14 cellular contexts compared by ENCODE assay signal in genomic region chr2:147806846-147807245, GRCh38. TPM values are rescaled to one million over a fixed set of nuclear protein-coding genes. Genes with fewer than 3 reads are reported as not detected.
DNase-seq lines count a peak whose midpoint lies in the region; ATAC-seq and TF ChIP-seq lines count a peak whose summit lies in the region.
"Had no signal": no experiment of that assay in that cellular context is flagged by ENCODE, and none has a peak within 500 bp of the region (broad histone marks: within the 10 kb centered on the region; RNA-seq: fewer than 3 reads in every experiment).

No MANE protein-coding gene starts in this region.

- H3K4me1 ChIP-seq in GM23338 (ENCODE audit: insufficient read depth) = no peaks in the 10 kb centered on the region
- peaks cover 16% of the 10 kb centered on the region for H3K4me1 ChIP-seq in PC-3 (ENCODE audit: insufficient read depth, low read length)
- H3K4me1 ChIP-seq in smooth muscle cell (ENCODE audit: low read depth) = no peaks in the 10 kb centered on the region
- no peaks in the 10 kb centered on the region for H3K4me1 ChIP-seq in H9 (ENCODE audit: insufficient read depth, low read length)
- H3K4me1 ChIP-seq in Peyer's patch = no peaks in the 10 kb centered on the region
- H3K4me1 ChIP-seq: BLaER1 had no signal

- no peak overlapping the region for H2BK15ac ChIP-seq in H9 (ENCODE audit: low read depth, low read length)

- H2AFZ ChIP-seq in GM23338 = no peak overlapping the region
- no peak overlapping the region for H2AFZ ChIP-seq in PC-3 (ENCODE audit: low read length)
- no peak overlapping the region for H2AFZ ChIP-seq in smooth muscle cell (ENCODE audit: low read depth)
- no peak overlapping the region for H2AFZ ChIP-seq in H9 (ENCODE audit: low read length)

- no peaks in the 10 kb centered on the region for H3K23me2 ChIP-seq in H9 (ENCODE audit: insufficient read length, low read depth, low read length, poor library complexity, severe bottlenecking)

- CTCF ChIA-PET in PC-3 (lab: Charles Lee) = no interaction called here

- no peak overlapping the region for H3T11ph ChIP-seq in H9 (ENCODE audit: low read length)

- H3K4me1 Mint-ChIP-seq in GM23338 (no peaks in the 10 kb centered on the region), H9 (peaks cover 2 to 5% of the 10 kb centered on the region in 2 experiments; a peak in 3 of 4 replicates)
- no peaks in the 10 kb centered on the region for H3K4me1 Mint-ChIP-seq in stimulated activated effector memory CD8-positive, alpha-beta T cell treated with anti-CD3 and anti-CD28 coated beads, Interleukin-12 subunit alpha, Interleukin-12 subunit beta, amount 100 ng/mL, for 72 hours
- H3K4me1 Mint-ChIP-seq: IgD-negative memory B cell had no signal

- no peak overlapping the region for H3K4me2 ChIP-seq in GM23338
- H3K4me2 ChIP-seq in PC-3 (ENCODE audit: low read length) = no peak overlapping the region
- H3K4me2 ChIP-seq in smooth muscle cell = no peak overlapping the region
- H3K4me2 ChIP-seq in H9 (ENCODE audit: insufficient read depth, insufficient read length, low read length) = no peak overlapping the region
- H3K4me2 ChIP-seq: BLaER1 had no signal

- no peaks in the 10 kb centered on the region for H3K9me3 ChIP-seq in PC-3 (ENCODE audit: low read length)
- H3K9me3 ChIP-seq in smooth muscle cell (replicated peaks; ENCODE audit: low read depth) = no peaks in the 10 kb centered on the region
- no peaks in the 10 kb centered on the region for H3K9me3 ChIP-seq in H9 (ENCODE audit: control insufficient read depth, low read depth, low read length)
- no peaks in the 10 kb centered on the region for H3K9me3 ChIP-seq in Peyer's patch
- H3K9me3 ChIP-seq: BLaER1 had no signal

- no peaks in the 10 kb centered on the region for H4K20me1 ChIP-seq in GM23338 (replicated peaks; ENCODE audit: insufficient read depth)
- no peaks in the 10 kb centered on the region for H4K20me1 ChIP-seq in PC-3 (ENCODE audit: low read length)
- no peaks in the 10 kb centered on the region for H4K20me1 ChIP-seq in smooth muscle cell (ENCODE audit: low read depth)
- no peaks in the 10 kb centered on the region for H4K20me1 ChIP-seq in H9 (ENCODE audit: control insufficient read depth, insufficient read depth, insufficient read length)
- H4K20me1 ChIP-seq: BLaER1 had no signal

- no peak overlapping the region for H2AK5ac ChIP-seq in H9 (ENCODE audit: insufficient read length, low read length)

- H3K27me3 Mint-ChIP-seq in GM23338 (ENCODE audit: insufficient read depth, low read depth, poor library complexity) = no peaks in the 10 kb centered on the region
- no peaks in the 10 kb centered on the region for H3K27me3 Mint-ChIP-seq in H9 (ENCODE audit: low read depth)

- H3K27ac Mint-ChIP-seq in GM23338 = no peak overlapping the region
- no peak overlapping the region for H3K27ac Mint-ChIP-seq in stimulated activated effector memory CD8-positive, alpha-beta T cell treated with anti-CD3 and anti-CD28 coated beads, Interleukin-12 subunit alpha, Interleukin-12 subunit beta, amount 100 ng/mL, for 72 hours
- no peak overlapping the region for H3K27ac Mint-ChIP-seq in H9
- H3K27ac Mint-ChIP-seq: IgD-negative memory B cell had no signal

- POLR2A ChIA-PET in PC-3 (lab: Charles Lee; ENCODE audit: unreplicated experiment) = no interaction called here

- H3K4me3 Mint-ChIP-seq in GM23338 (no peak overlapping the region), H9 (no peak overlapping the region)
- H3K4me3 Mint-ChIP-seq in stimulated activated effector memory CD8-positive, alpha-beta T cell treated with anti-CD3 and anti-CD28 coated beads, Interleukin-12 subunit alpha, Interleukin-12 subunit beta, amount 100 ng/mL, for 72 hours = no peak overlapping the region
- H3K4me3 Mint-ChIP-seq: IgD-negative memory B cell had no signal

- no peak overlapping the region for H3K18ac ChIP-seq in H9 (ENCODE audit: insufficient read length, low read depth, low read length)

- no peak for TF ChIP-seq POLR2A in Peyer's patch (IDR thresholded peaks at IDR 0.05)

- intact Hi-C loops in PC-3 (cut with micrococcal nuclease) = no loop called here

- H2BK5ac ChIP-seq in H9 (ENCODE audit: insufficient read length, low read length) = no peak overlapping the region

- H3K4me3 ChIP-seq in GM23338 = no peak overlapping the region
- H3K4me3 ChIP-seq in PC-3 (ENCODE audit: low read length) = no peak overlapping the region
- no peak overlapping the region for H3K4me3 ChIP-seq in smooth muscle cell
- no peak overlapping the region for H3K4me3 ChIP-seq in Peyer's patch
- H3K4me3 ChIP-seq: BLaER1 had no signal

- no peaks in the 10 kb centered on the region for H3K36me3 ChIP-seq in GM23338 (ENCODE audit: insufficient read depth)
- no peaks in the 10 kb centered on the region for H3K36me3 ChIP-seq in PC-3 (ENCODE audit: low read depth, low read length)
- H3K36me3 ChIP-seq in smooth muscle cell (ENCODE audit: low read depth) = no peaks in the 10 kb centered on the region
- no peaks in the 10 kb centered on the region for H3K36me3 ChIP-seq in Peyer's patch
- H3K36me3 ChIP-seq: BLaER1 had no signal

- H3K36me3 Mint-ChIP-seq in GM23338 (ENCODE audit: low read depth) = no peaks in the 10 kb centered on the region
- H3K36me3 Mint-ChIP-seq in stimulated activated effector memory CD8-positive, alpha-beta T cell treated with anti-CD3 and anti-CD28 coated beads, Interleukin-12 subunit alpha, Interleukin-12 subunit beta, amount 100 ng/mL, for 72 hours = no peaks in the 10 kb centered on the region
- H3K36me3 Mint-ChIP-seq in H9 (ENCODE audit: insufficient read depth in 1 of 3, low read depth in 3 of 3) = no peaks in the 10 kb centered on the region
- H3K36me3 Mint-ChIP-seq: IgD-negative memory B cell had no signal

- H3K27me3 ChIP-seq in GM23338 (ENCODE audit: insufficient read depth) = no peaks in the 10 kb centered on the region
- no peaks in the 10 kb centered on the region for H3K27me3 ChIP-seq in PC-3 (ENCODE audit: low read length)
- H3K27me3 ChIP-seq in smooth muscle cell (ENCODE audit: low read depth) = no peaks in the 10 kb centered on the region
- H3K27me3 ChIP-seq in H9 (ENCODE audit: insufficient read depth, low read length) = no peaks in the 10 kb centered on the region
- no peaks in the 10 kb centered on the region for H3K27me3 ChIP-seq in Peyer's patch
- H3K27me3 ChIP-seq: BLaER1 had no signal

- no TSS peak for BruUV-seq in PC-3 (replicated peaks; lab: Mats Ljungman, UMichigan)

- H3K79me2 ChIP-seq in GM23338 (replicated peaks; ENCODE audit: insufficient read depth) = no peaks in the 10 kb centered on the region
- no peaks in the 10 kb centered on the region for H3K79me2 ChIP-seq in PC-3 (ENCODE audit: low read length)
- H3K79me2 ChIP-seq in smooth muscle cell (ENCODE audit: low read depth) = no peaks in the 10 kb centered on the region
- no peaks in the 10 kb centered on the region for H3K79me2 ChIP-seq in H9 (ENCODE audit: insufficient read depth, low read length)

- H3K14ac ChIP-seq in H9 (ENCODE audit: insufficient read depth, low read length) = no peak overlapping the region

- no peak for ATAC-seq in GM23338
- no peak for ATAC-seq in PC-3
- no peak for ATAC-seq in stimulated activated effector memory CD8-positive, alpha-beta T cell treated with anti-CD3 and anti-CD28 coated beads, Interleukin-12 subunit alpha, Interleukin-12 subunit beta, amount 100 ng/mL, for 72 hours
- no peak for ATAC-seq in GM19395 (IDR thresholded peaks at IDR 0.05; ENCODE audit: unreplicated experiment)

- no peak overlapping the region for H2BK12ac ChIP-seq in H9 (ENCODE audit: insufficient read length, low read depth, low read length)

- H3K23ac ChIP-seq in H9 (ENCODE audit: insufficient read length, low read depth, low read length) = no peak overlapping the region

- TF ChIP-seq CTCF in GM23338 (conservative IDR thresholded peaks at IDR 0.05; ENCODE audit: low read depth in 2 of 2) (no peak), PC-3 (conservative IDR thresholded peaks at IDR 0.05; ENCODE audit: low read depth, low read length) (no peak), smooth muscle cell (IDR thresholded peaks at IDR 0.05; ENCODE audit: borderline replicate concordance, insufficient read depth, poor library complexity, severe bottlenecking) (no peak), H9 (conservative IDR thresholded peaks at IDR 0.05) (no peak), Peyer's patch (IDR thresholded peaks at IDR 0.05) (no peak)

- 42% methylated on average over 1 of the region's 1 CpG for WGBS in smooth muscle cell (ENCODE audit: low lambda C conversion rate)
- WGBS in H9 (ENCODE audit: extremely low coverage, insufficient read length, low lambda C conversion rate) = no CpG with 5 or more reads among the region's 1 CpG

- DNase-seq in GM23338 (ENCODE audit: low spot score) (peak; percentile 28), PC-3 (peak; percentile 33), islet precursor cell (peak; percentile 83), smooth muscle cell (lab: John Stamatoyannopoulos, UW; ENCODE audit: unreplicated experiment) (no peak), H9 (no peak), Peyer's patch (no peak)
- DNase-seq in stimulated activated effector memory CD8-positive, alpha-beta T cell treated with anti-CD3 and anti-CD28 coated beads, Interleukin-12 subunit alpha, Interleukin-12 subunit beta, amount 100 ng/mL, for 72 hours (ENCODE audit: low spot score in 2 of 2) = no peak
- DNase-seq: NCI-H146, NCI-H2081 treated with DMSO at 0.1 percent for 48 hours, NCI-H2227 treated with DMSO at 0.1 percent for 48 hours, NCI-H69 had no signal

- H3K9me3 Mint-ChIP-seq in GM23338 (no peaks in the 10 kb centered on the region), H9 (no peaks in the 10 kb centered on the region)
- H3K9me3 Mint-ChIP-seq in stimulated activated effector memory CD8-positive, alpha-beta T cell treated with anti-CD3 and anti-CD28 coated beads, Interleukin-12 subunit alpha, Interleukin-12 subunit beta, amount 100 ng/mL, for 72 hours = no peaks in the 10 kb centered on the region
- H3K9me3 Mint-ChIP-seq: IgD-negative memory B cell had no signal

- H2BK120ac ChIP-seq in H9 (ENCODE audit: low read depth, low read length, poor library complexity, severe bottlenecking) = no peak overlapping the region

- H3K9me2 ChIP-seq in GM23338 (ENCODE audit: insufficient read depth) = no peaks in the 10 kb centered on the region
- H3K9me2 ChIP-seq in PC-3 (replicated peaks; ENCODE audit: low read length) = no peaks in the 10 kb centered on the region

- H4K5ac ChIP-seq in H9 (ENCODE audit: insufficient read length, low read depth, low read length) = no peak overlapping the region

- no peak overlapping the region for H3K9ac ChIP-seq in PC-3 (ENCODE audit: low read length)
- no peak overlapping the region for H3K9ac ChIP-seq in smooth muscle cell (ENCODE audit: low read depth)
- H3K9ac ChIP-seq in H9 (ENCODE audit: extremely low read depth, insufficient read length, low read length) = no peak overlapping the region
- H3K9ac ChIP-seq: BLaER1 had no signal

- H3K27ac ChIP-seq in GM23338 (ENCODE audit: low read depth) = no peak overlapping the region
- no peak overlapping the region for H3K27ac ChIP-seq in PC-3 (ENCODE audit: low read length)
- H3K27ac ChIP-seq in smooth muscle cell (ENCODE audit: low read depth) = peak overlapping the region; percentile 6
- H3K27ac ChIP-seq in H9 (ENCODE audit: insufficient read length, low read depth, low read length) = no peak overlapping the region
- no peak overlapping the region for H3K27ac ChIP-seq in Peyer's patch
- H3K27ac ChIP-seq: BLaER1 had no signal

- H3K4ac ChIP-seq in H9 (ENCODE audit: low read depth, low read length) = no peak overlapping the region

- no peak overlapping the region for H4K91ac ChIP-seq in H9 (ENCODE audit: insufficient read length, low read depth, low read length)

- no peaks in the 10 kb centered on the region for H3F3A ChIP-seq in GM23338 (replicated peaks; ENCODE audit: low read depth)
- H3F3A ChIP-seq in PC-3 (ENCODE audit: low read length, unreplicated experiment) = no peaks in the 10 kb centered on the region
- H3F3A ChIP-seq in smooth muscle cell (ENCODE audit: low read depth) = no peaks in the 10 kb centered on the region

- H2BK20ac ChIP-seq in H9 (ENCODE audit: low read depth, low read length, poor library complexity, severe bottlenecking) = no peak overlapping the region

- H3K56ac ChIP-seq in H9 (ENCODE audit: insufficient read length, low read depth, low read length) = no peak overlapping the region

- H3K79me1 ChIP-seq in H9 (ENCODE audit: insufficient read depth, low read depth, low read length, poor library complexity, severe bottlenecking) = no peaks in the 10 kb centered on the region

- no peak overlapping the region for H4K8ac ChIP-seq in H9 (replicated peaks; ENCODE audit: insufficient read length, low read depth, low read length)

RNA-seq across cellular contexts. Expression of gene ACVR2A, which starts 38.0 kb away (rescaled TPM):
- 15.3 and 15.6 TPM in 2 replicates for total RNA-seq in GM23338 (2014; rRNA removed; shearing (Covaris generic))
- polyA plus RNA-seq in GM23338 (2016; fragmentation: Nextera tagmentation; extraction: Ambion mirVana) = 9.5 and 11.8 TPM in 2 replicates
- total RNA-seq in PC-3 (2014; rRNA removed) = 5.5 and 6.5 TPM in 2 replicates
- total RNA-seq in smooth muscle cell = 39.7 and 40.0 TPM in 2 replicates
- 12.4 and 15.2 TPM in 2 replicates for polyA plus RNA-seq in smooth muscle cell
- 13.4 and 14.5 TPM in 2 replicates for total RNA-seq in H9 (2021)
- total RNA-seq in Peyer's patch = 10 to 100 TPM; 29.2 to 41.3 (median 39.2) TPM

Comparison
In these comparisons a context has a peak if more than half of its experiments do, and no peak if none do; other contexts are left out.
1. DNase-seq: peak in GM23338 (single experiment), PC-3 (single experiment) and islet precursor cell (single experiment); none in smooth muscle cell (single experiment), stimulated activated effector memory CD8-positive, alpha-beta T cell treated with anti-CD3 and anti-CD28 coated beads, Interleukin-12 subunit alpha, Interleukin-12 subunit beta, amount 100 ng/mL, for 72 hours (0 of 2), H9 (single experiment) and Peyer's patch (0 of 3).